In genomic region chr1:228922722-228923376, GRCh38 we compare ENCODE assay signal across 21 cellular contexts.
"Had no signal": no experiment of that assay in that cellular context is flagged by ENCODE, and none has a peak within 500 bp of the region (broad histone marks: within the 10 kb centered on the region; RNA-seq: fewer than 3 reads in every experiment).

No MANE protein-coding gene starts in this region.

- H2AFZ ChIP-seq: neural progenitor cell, parathyroid adenoma had no signal

- H3K9ac ChIP-seq: neural progenitor cell, parathyroid adenoma had no signal

- H3K27ac ChIP-seq: dorsolateral prefrontal cortex, gastrocnemius medialis, neural progenitor cell, parathyroid adenoma, right atrium auricular region, spleen, suprapubic skin, transverse colon had no signal

- ATAC-seq: gastrocnemius medialis; left lobe of liver; naive thymus-derived CD4-positive, alpha-beta T cell; sciatic nerve; stimulated activated naive CD8-positive, alpha-beta T cell treated with anti-CD3 and anti-CD28 coated beads, Interleukin-15, amount 100 ng/mL, for 72 hours had no signal

- H3K4me3 Mint-ChIP-seq: naive thymus-derived CD4-positive, alpha-beta T cell; nephron; neural progenitor cell; stimulated activated naive CD8-positive, alpha-beta T cell treated with anti-CD3 and anti-CD28 coated beads, Interleukin-15, amount 100 ng/mL, for 72 hours had no signal

- H3K4me1 ChIP-seq: gastrocnemius medialis, parathyroid adenoma, suprapubic skin, transverse colon had no signal

- H3K4me3 ChIP-seq: dorsolateral prefrontal cortex, gastrocnemius medialis, neural progenitor cell, right atrium auricular region, spleen, suprapubic skin, transverse colon had no signal

- H3K4me2 ChIP-seq: neural progenitor cell had no signal

- H3K79me2 ChIP-seq: parathyroid adenoma had no signal

- H3K36me3 ChIP-seq: gastrocnemius medialis, neural progenitor cell, right atrium auricular region, spleen, suprapubic skin, transverse colon had no signal

- H3K27me3 ChIP-seq: gastrocnemius medialis, neural progenitor cell, right atrium auricular region, spleen, suprapubic skin, transverse colon had no signal

- DNase-seq: dorsolateral prefrontal cortex; effector CD4-positive, alpha-beta T cell; foreskin fibroblast; gastrocnemius medialis; kidney; mesendoderm; midbrain; naive thymus-derived CD4-positive, alpha-beta T cell; spleen; stimulated activated CD4-positive, alpha-beta T cell treated with anti-CD3 and anti-CD28 coated beads, Interleukin-2, amount 100 ng/mL, for 48 hours; stimulated activated naive CD4-positive, alpha-beta T cell; stimulated activated naive CD8-positive, alpha-beta T cell treated with anti-CD3 and anti-CD28 coated beads, Interleukin-15, amount 100 ng/mL, for 72 hours; transverse colon had no signal

- H3K9me3 ChIP-seq: gastrocnemius medialis, right atrium auricular region, suprapubic skin, transverse colon had no signal

- FAIRE-seq: colon, kidney had no signal

- H3K27ac Mint-ChIP-seq: naive thymus-derived CD4-positive, alpha-beta T cell; nephron; neural progenitor cell; stimulated activated naive CD8-positive, alpha-beta T cell treated with anti-CD3 and anti-CD28 coated beads, Interleukin-15, amount 100 ng/mL, for 72 hours had no signal

- H3K27me3 Mint-ChIP-seq: stimulated activated naive CD8-positive, alpha-beta T cell treated with anti-CD3 and anti-CD28 coated beads, Interleukin-15, amount 100 ng/mL, for 72 hours had no signal

- H3K36me3 Mint-ChIP-seq: neural progenitor cell had no signal
